19 cellular contexts compared by ENCODE assay signal in the genomic region with DNA sequence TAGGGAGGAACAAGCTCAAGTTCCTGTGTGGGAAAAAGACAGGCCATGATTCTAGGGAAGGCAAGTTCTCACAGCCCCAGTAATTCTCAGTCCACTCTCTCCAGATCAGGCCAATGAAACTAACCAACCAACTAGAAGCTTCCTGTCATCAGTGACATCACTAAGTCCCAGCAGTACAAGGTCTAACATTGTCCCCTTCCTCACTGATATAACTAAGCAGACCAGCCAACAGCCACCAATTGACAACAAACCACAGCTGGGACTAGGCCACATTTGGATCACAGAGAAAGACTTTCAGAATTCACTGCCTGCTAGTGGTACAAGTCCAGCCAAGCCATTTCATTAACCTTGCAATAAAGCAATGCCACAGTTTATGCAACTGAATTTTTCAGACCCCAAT.
DNase-seq lines count a peak whose midpoint lies in the region; ATAC-seq and TF ChIP-seq lines count a peak whose summit lies in the region.
"Had no signal": no experiment of that assay in that cellular context is flagged by ENCODE, and none has a peak within 500 bp of the region (broad histone marks: within the 10 kb centered on the region; RNA-seq: fewer than 3 reads in every experiment).

No MANE protein-coding gene starts in this region.

- peak overlapping the region; percentile 27 for H3K4me3 Mint-ChIP-seq in activated naive CD8-positive, alpha-beta T cell
- H3K4me3 Mint-ChIP-seq in activated naive CD8-positive, alpha-beta T cell treated with anti-CD3 and anti-CD28 coated beads for 36 hours: no peak overlapping the region
- no peak overlapping the region for H3K4me3 Mint-ChIP-seq in T-helper 17 cell
- peak overlapping the region; percentile 6 for H3K4me3 Mint-ChIP-seq in stimulated activated effector memory CD8-positive, alpha-beta T cell treated with anti-CD3 and anti-CD28 coated beads, Interleukin-12 subunit alpha, Interleukin-12 subunit beta, amount 100 ng/mL, for 72 hours
- H3K4me3 Mint-ChIP-seq: activated T-helper 1 cell treated with anti-CD3 and anti-CD28 coated beads, Interleukin-12 subunit alpha, Interleukin-12 subunit beta, Interleukin-2, Interleukin-4 antibody, amounts not matched to agents 30 ng/mL and 10 ng/mL and 1 ng/mL, durations not matched to agents 14 hours and 24 hours and 36 hours had no signal

- no peak overlapping the region for H3K27ac ChIP-seq in hepatocyte
- H3K27ac ChIP-seq: GM23248, right atrium auricular region, thyroid gland had no signal

- no peaks in the 10 kb centered on the region for H4K20me1 ChIP-seq in hepatocyte (ENCODE audit: insufficient read depth, poor library complexity, severe bottlenecking)

- no peaks in the 10 kb centered on the region for H3K36me3 ChIP-seq in hepatocyte (replicated peaks; ENCODE audit: insufficient read depth, low read depth)

- DNase-seq in activated naive CD8-positive, alpha-beta T cell treated with anti-CD3 and anti-CD28 coated beads for 36 hours: no peak
- DNase-seq in T-helper 17 cell (no peak), hippocampal formation (lab: John Stamatoyannopoulos, UW) (peak; percentile 13 to 41), posterior vena cava (ENCODE audit: low spot score) (no peak), hepatocyte (ENCODE audit: low spot score) (no peak), T-helper 2 cell (no peak)
- no peak for DNase-seq in stimulated activated effector memory CD8-positive, alpha-beta T cell treated with anti-CD3 and anti-CD28 coated beads, Interleukin-12 subunit alpha, Interleukin-12 subunit beta, amount 100 ng/mL, for 72 hours (ENCODE audit: low spot score in 2 of 2)
- DNase-seq: activated CD4-positive, alpha-beta T cell treated with anti-CD3 and anti-CD28 coated beads, Interleukin-2, amount 50 U/mL, for 4 hours; COR-L47; GM23248; Karpas-422; NCI-H1105; NCI-H524 treated with DMSO at 0.1 percent for 48 hours; thyroid gland had no signal

- no peak overlapping the region for H3K4me3 ChIP-seq in hepatocyte
- H3K4me3 ChIP-seq: GM23248, right atrium auricular region, thyroid gland had no signal

- no peaks in the 10 kb centered on the region for H3K9me3 Mint-ChIP-seq in activated naive CD8-positive, alpha-beta T cell (ENCODE audit: low read depth)
- H3K9me3 Mint-ChIP-seq in activated naive CD8-positive, alpha-beta T cell treated with anti-CD3 and anti-CD28 coated beads for 36 hours: peaks cover 4% of the 10 kb centered on the region
- H3K9me3 Mint-ChIP-seq in stimulated activated effector memory CD8-positive, alpha-beta T cell treated with anti-CD3 and anti-CD28 coated beads, Interleukin-12 subunit alpha, Interleukin-12 subunit beta, amount 100 ng/mL, for 72 hours: no peaks in the 10 kb centered on the region
- H3K9me3 Mint-ChIP-seq: activated T-helper 1 cell treated with anti-CD3 and anti-CD28 coated beads, Interleukin-12 subunit alpha, Interleukin-12 subunit beta, Interleukin-2, Interleukin-4 antibody, amounts not matched to agents 30 ng/mL and 10 ng/mL and 1 ng/mL, durations not matched to agents 14 hours and 24 hours and 36 hours had no signal

- H3K27me3 ChIP-seq in hepatocyte: no peaks in the 10 kb centered on the region
- H3K27me3 ChIP-seq: right atrium auricular region, thyroid gland had no signal

- H2AFZ ChIP-seq in hepatocyte: no peak overlapping the region
- H2AFZ ChIP-seq: GM23248 had no signal

- peaks cover 3% of the 10 kb centered on the region for H3K79me2 ChIP-seq in hepatocyte

- peak; percentile 40 for ATAC-seq in T-helper 17 cell
- ATAC-seq in stimulated activated effector memory CD8-positive, alpha-beta T cell treated with anti-CD3 and anti-CD28 coated beads, Interleukin-12 subunit alpha, Interleukin-12 subunit beta, amount 100 ng/mL, for 72 hours: no peak
- ATAC-seq: esophagus mucosa, left lobe of liver had no signal

- intact Hi-C loops in posterior vena cava (cut with DNase I): no loop called here

- TF ChIP-seq CTCF in hepatocyte (IDR thresholded peaks at IDR 0.05; ENCODE audit: poor library complexity): no peak

- H3K4me2 ChIP-seq in hepatocyte: no peak overlapping the region

- H3K9me3 ChIP-seq in T-helper 17 cell (ENCODE audit: control insufficient read depth, low read length, poor library complexity, severe bottlenecking) (no peaks in the 10 kb centered on the region), hepatocyte (ENCODE audit: low read depth) (no peaks in the 10 kb centered on the region)
- H3K9me3 ChIP-seq: thyroid gland had no signal

- no peaks in the 10 kb centered on the region for H3K27me3 Mint-ChIP-seq in activated naive CD8-positive, alpha-beta T cell
- H3K27me3 Mint-ChIP-seq in activated naive CD8-positive, alpha-beta T cell treated with anti-CD3 and anti-CD28 coated beads for 36 hours: no peaks in the 10 kb centered on the region
- no peaks in the 10 kb centered on the region for H3K27me3 Mint-ChIP-seq in T-helper 17 cell

- H3K9me2 ChIP-seq in hepatocyte (replicated peaks; ENCODE audit: insufficient read depth): no peaks in the 10 kb centered on the region

- H3K36me3 Mint-ChIP-seq in activated naive CD8-positive, alpha-beta T cell: peaks cover 24% of the 10 kb centered on the region
- peaks cover 42% of the 10 kb centered on the region for H3K36me3 Mint-ChIP-seq in activated naive CD8-positive, alpha-beta T cell treated with anti-CD3 and anti-CD28 coated beads for 36 hours
- peaks cover 12% of the 10 kb centered on the region for H3K36me3 Mint-ChIP-seq in T-helper 17 cell (ENCODE audit: low read depth)
- H3K36me3 Mint-ChIP-seq in stimulated activated effector memory CD8-positive, alpha-beta T cell treated with anti-CD3 and anti-CD28 coated beads, Interleukin-12 subunit alpha, Interleukin-12 subunit beta, amount 100 ng/mL, for 72 hours: peaks cover 92% of the 10 kb centered on the region

- H3K4me1 ChIP-seq in hepatocyte (ENCODE audit: insufficient read depth): no peaks in the 10 kb centered on the region
- H3K4me1 ChIP-seq: thyroid gland had no signal

- peaks cover 27% of the 10 kb centered on the region for H3K4me1 Mint-ChIP-seq in activated naive CD8-positive, alpha-beta T cell (ENCODE audit: low read depth)
- peaks cover 18% of the 10 kb centered on the region for H3K4me1 Mint-ChIP-seq in activated naive CD8-positive, alpha-beta T cell treated with anti-CD3 and anti-CD28 coated beads for 36 hours
- H3K4me1 Mint-ChIP-seq in T-helper 17 cell: peaks cover 27% of the 10 kb centered on the region
- H3K4me1 Mint-ChIP-seq in stimulated activated effector memory CD8-positive, alpha-beta T cell treated with anti-CD3 and anti-CD28 coated beads, Interleukin-12 subunit alpha, Interleukin-12 subunit beta, amount 100 ng/mL, for 72 hours: peaks cover 33% of the 10 kb centered on the region

- no peak overlapping the region for H3K27ac Mint-ChIP-seq in activated naive CD8-positive, alpha-beta T cell
- H3K27ac Mint-ChIP-seq in activated naive CD8-positive, alpha-beta T cell treated with anti-CD3 and anti-CD28 coated beads for 36 hours: no peak overlapping the region
- H3K27ac Mint-ChIP-seq in T-helper 17 cell: peak overlapping the region; percentile 72
- peak overlapping the region; percentile 53 for H3K27ac Mint-ChIP-seq in stimulated activated effector memory CD8-positive, alpha-beta T cell treated with anti-CD3 and anti-CD28 coated beads, Interleukin-12 subunit alpha, Interleukin-12 subunit beta, amount 100 ng/mL, for 72 hours

Comparison
In these comparisons a context has a peak if more than half of its experiments do, and no peak if none do; other contexts are left out.
1. H3K4me3 Mint-ChIP-seq: peak in activated naive CD8-positive, alpha-beta T cell (single experiment) and stimulated activated effector memory CD8-positive, alpha-beta T cell treated with anti-CD3 and anti-CD28 coated beads, Interleukin-12 subunit alpha, Interleukin-12 subunit beta, amount 100 ng/mL, for 72 hours (single experiment); none in activated naive CD8-positive, alpha-beta T cell treated with anti-CD3 and anti-CD28 coated beads for 36 hours (single experiment) and T-helper 17 cell (single experiment).
2. H3K27ac Mint-ChIP-seq: peak in T-helper 17 cell (single experiment) and stimulated activated effector memory CD8-positive, alpha-beta T cell treated with anti-CD3 and anti-CD28 coated beads, Interleukin-12 subunit alpha, Interleukin-12 subunit beta, amount 100 ng/mL, for 72 hours (single experiment); none in activated naive CD8-positive, alpha-beta T cell (single experiment) and activated naive CD8-positive, alpha-beta T cell treated with anti-CD3 and anti-CD28 coated beads for 36 hours (single experiment).
3. DNase-seq: peak in hippocampal formation (2 of 2); none in activated naive CD8-positive, alpha-beta T cell treated with anti-CD3 and anti-CD28 coated beads for 36 hours (single experiment), T-helper 17 cell (0 of 3), stimulated activated effector memory CD8-positive, alpha-beta T cell treated with anti-CD3 and anti-CD28 coated beads, Interleukin-12 subunit alpha, Interleukin-12 subunit beta, amount 100 ng/mL, for 72 hours (0 of 2), posterior vena cava (single experiment), hepatocyte (single experiment) and T-helper 2 cell (0 of 5).